In genomic region chr6:43014434-43014909, GRCh38 we compare ENCODE assay signal across 8 cellular contexts. TPM values are rescaled to one million over a fixed set of nuclear protein-coding genes. Genes with fewer than 3 reads are reported as not detected.
DNase-seq lines count a peak whose midpoint lies in the region; ATAC-seq and TF ChIP-seq lines count a peak whose summit lies in the region.

No MANE protein-coding gene starts in this region.

- no peak for TF ChIP-seq EP300 in stomach (IDR thresholded peaks at IDR 0.05)

- no peak for ATAC-seq in stimulated activated naive CD8-positive, alpha-beta T cell treated with anti-CD3 and anti-CD28 coated beads, Interleukin-15, Interleukin-2, amounts not matched to agents 100 U/mL and 50 U/mL, for 24 hours
- no peak for ATAC-seq in HG03521 (IDR thresholded peaks at IDR 0.05; ENCODE audit: unreplicated experiment)

- peak overlapping the region; percentile 91 for H3K9ac ChIP-seq in iPS-20b (ENCODE audit: low read depth, low read length)

- 0 to 1% (median 0%) methylated on average over 7 of the region's 7 CpGs for WGBS in stomach, 5 donors

- H3K36me3 ChIP-seq in iPS-20b (ENCODE audit: insufficient read depth, low read depth, low read length) (peaks cover 58% of the 10 kb centered on the region), stomach (peaks cover 36 to 60% (median 55%) of the 10 kb centered on the region in 4 donors)

- no peaks in the 10 kb centered on the region for H3K9me3 Mint-ChIP-seq in stimulated activated naive CD8-positive, alpha-beta T cell treated with anti-CD3 and anti-CD28 coated beads, Interleukin-15, Interleukin-2, amounts not matched to agents 100 ng/mL and 50 ng/mL, for 24 hours
- H3K9me3 Mint-ChIP-seq in activated T-helper 2 cell treated with anti-CD3 and anti-CD28 coated beads, Interferon-gamma antibody, Interleukin-2, Interleukin-4, amounts not matched to agents 10 μg/mL and 5 μg/mL and 100 μg/mL, durations not matched to agents 14 hours and 24 hours and 36 hours: no peaks in the 10 kb centered on the region

- H3K27ac Mint-ChIP-seq in stimulated activated naive CD8-positive, alpha-beta T cell treated with anti-CD3 and anti-CD28 coated beads, Interleukin-15, Interleukin-2, amounts not matched to agents 100 ng/mL and 50 ng/mL, for 24 hours: peak overlapping the region; percentile 92
- peak overlapping the region; percentile 74 for H3K27ac Mint-ChIP-seq in activated T-helper 2 cell treated with anti-CD3 and anti-CD28 coated beads, Interferon-gamma antibody, Interleukin-2, Interleukin-4, amounts not matched to agents 10 μg/mL and 5 μg/mL and 100 μg/mL, durations not matched to agents 14 hours and 24 hours and 36 hours

- H3K36me3 Mint-ChIP-seq in stimulated activated naive CD8-positive, alpha-beta T cell treated with anti-CD3 and anti-CD28 coated beads, Interleukin-15, Interleukin-2, amounts not matched to agents 100 ng/mL and 50 ng/mL, for 24 hours (ENCODE audit: low read depth): peaks cover 44% of the 10 kb centered on the region
- H3K36me3 Mint-ChIP-seq in activated T-helper 2 cell treated with anti-CD3 and anti-CD28 coated beads, Interferon-gamma antibody, Interleukin-2, Interleukin-4, amounts not matched to agents 10 μg/mL and 5 μg/mL and 100 μg/mL, durations not matched to agents 14 hours and 24 hours and 36 hours (ENCODE audit: low read depth): peaks cover 68% of the 10 kb centered on the region

- intact Hi-C loops in activated T-helper 2 cell treated with anti-CD3 and anti-CD28 coated beads, Interferon-gamma antibody, Interleukin-2, Interleukin-4, amounts not matched to agents 10 μg/mL and 5 μg/mL and 100 μg/mL, durations not matched to agents 14 hours and 24 hours and 36 hours (cut with micrococcal nuclease): loop anchor here (1.0 to 2.0 kb wide), 4 partner anchors 45 to 268 kb away; partner anchors contain the start of genes CNPY3, KLC4, MRPL2 and TBCC
- intact Hi-C loops in stomach (cut with DNase I; ENCODE audit: low total_unique reads): no loop called here

- H3K27me3 ChIP-seq in iPS-20b (ENCODE audit: insufficient read depth, low read length) (no peaks in the 10 kb centered on the region), stomach (no peaks in the 10 kb centered on the region)

- H3K4me1 ChIP-seq in iPS-20b (ENCODE audit: insufficient read depth, low read length): peaks cover 15% of the 10 kb centered on the region; the same call in 1 of the 2 replicates
- H3K4me1 ChIP-seq in stomach: peaks cover 36 to 61% (median 52%) of the 10 kb centered on the region in 4 donors

- no peaks in the 10 kb centered on the region for H3K27me3 Mint-ChIP-seq in stimulated activated naive CD8-positive, alpha-beta T cell treated with anti-CD3 and anti-CD28 coated beads, Interleukin-15, Interleukin-2, amounts not matched to agents 100 ng/mL and 50 ng/mL, for 24 hours
- H3K27me3 Mint-ChIP-seq in activated T-helper 2 cell treated with anti-CD3 and anti-CD28 coated beads, Interferon-gamma antibody, Interleukin-2, Interleukin-4, amounts not matched to agents 10 μg/mL and 5 μg/mL and 100 μg/mL, durations not matched to agents 14 hours and 24 hours and 36 hours (ENCODE audit: low read depth): no peaks in the 10 kb centered on the region

- H3K9me3 ChIP-seq in iPS-20b (ENCODE audit: insufficient read depth, low read depth, low read length) (no peaks in the 10 kb centered on the region), stomach (no peaks in the 10 kb centered on the region)

- H3K4me1 Mint-ChIP-seq in stimulated activated naive CD8-positive, alpha-beta T cell treated with anti-CD3 and anti-CD28 coated beads, Interleukin-15, Interleukin-2, amounts not matched to agents 100 ng/mL and 50 ng/mL, for 24 hours (ENCODE audit: low read depth): peaks cover 52% of the 10 kb centered on the region
- peaks cover 36% of the 10 kb centered on the region for H3K4me1 Mint-ChIP-seq in activated T-helper 2 cell treated with anti-CD3 and anti-CD28 coated beads, Interferon-gamma antibody, Interleukin-2, Interleukin-4, amounts not matched to agents 10 μg/mL and 5 μg/mL and 100 μg/mL, durations not matched to agents 14 hours and 24 hours and 36 hours (ENCODE audit: low read depth)

- peak overlapping the region; percentile 99 for H3K4me3 ChIP-seq in iPS-20b (ENCODE audit: low read length)
- H3K4me3 ChIP-seq in stomach: peak overlapping the region; percentile 76 to 97 (median 86)

- TF ChIP-seq CTCF in stomach (IDR thresholded peaks at IDR 0.05): no peak

- H3K4me3 Mint-ChIP-seq in stimulated activated naive CD8-positive, alpha-beta T cell treated with anti-CD3 and anti-CD28 coated beads, Interleukin-15, Interleukin-2, amounts not matched to agents 100 ng/mL and 50 ng/mL, for 24 hours: peak overlapping the region; percentile 97
- peak overlapping the region; percentile 96 for H3K4me3 Mint-ChIP-seq in activated T-helper 2 cell treated with anti-CD3 and anti-CD28 coated beads, Interferon-gamma antibody, Interleukin-2, Interleukin-4, amounts not matched to agents 10 μg/mL and 5 μg/mL and 100 μg/mL, durations not matched to agents 14 hours and 24 hours and 36 hours (ENCODE audit: low read depth)

- TF ChIP-seq POLR2A in stomach (IDR thresholded peaks at IDR 0.05): no peak

- H3K27ac ChIP-seq in iPS-20b (ENCODE audit: low read length) (peak overlapping the region; percentile 64), stomach (peak overlapping the region; percentile 68 to 87 (median 81))

- no peak for DNase-seq in stimulated activated naive CD8-positive, alpha-beta T cell treated with anti-CD3 and anti-CD28 coated beads, Interleukin-15, Interleukin-2, amounts not matched to agents 100 U/mL and 50 U/mL, for 24 hours
- DNase-seq in activated T-helper 2 cell treated with anti-CD3 and anti-CD28 coated beads, Interferon-gamma antibody, Interleukin-2, Interleukin-4, amounts not matched to agents 10 μg/mL and 5 μg/mL and 100 μg/mL, durations not matched to agents 14 hours and 24 hours and 36 hours (ENCODE audit: low spot score): no peak
- DNase-seq in stomach: no peak
- DNase-seq in NCI-H2081 treated with DMSO at 0.1 percent for 48 hours (lab: John Stamatoyannopoulos, UW): no peak
- no peak for DNase-seq in AML-193 (lab: John Stamatoyannopoulos, UW)

RNA-seq across cellular contexts. Expression of gene KLHDC3, which starts 0.4 kb away (rescaled TPM):
- 71.2 and 74.6 TPM in 2 replicates for total RNA-seq in activated T-helper 2 cell treated with anti-CD3 and anti-CD28 coated beads, Interferon-gamma antibody, Interleukin-2, Interleukin-4, amounts not matched to agents 10 μg/mL and 5 μg/mL and 100 μg/mL, durations not matched to agents 14 hours and 24 hours and 36 hours
- 10 to 100 TPM; 40.0 to 88.5 (median 66.5) TPM for total RNA-seq in stomach
- 10 to 100 TPM; 57.7 to 85.0 (median 84.2) TPM for polyA plus RNA-seq in stomach

RNA-seq across cellular contexts. Expression of gene MEA1, which starts 0.7 kb away (rescaled TPM):
- 90.9 and 91.2 TPM in 2 replicates for total RNA-seq in activated T-helper 2 cell treated with anti-CD3 and anti-CD28 coated beads, Interferon-gamma antibody, Interleukin-2, Interleukin-4, amounts not matched to agents 10 μg/mL and 5 μg/mL and 100 μg/mL, durations not matched to agents 14 hours and 24 hours and 36 hours
- 10 to 100 TPM in 4 of 5 donors, 1 to 10 TPM in 1; 3.6 to 61.3 (median 27.7) TPM for total RNA-seq in stomach
- 100 to 1,000 TPM in 2 of 3 donors, 10 to 100 TPM in 1; 95.2 to 118 (median 102) TPM for polyA plus RNA-seq in stomach

RNA-seq across cellular contexts. Expression of gene RRP36, which starts 7.0 kb away (rescaled TPM):
- 71.4 and 78.4 TPM in 2 replicates for total RNA-seq in activated T-helper 2 cell treated with anti-CD3 and anti-CD28 coated beads, Interferon-gamma antibody, Interleukin-2, Interleukin-4, amounts not matched to agents 10 μg/mL and 5 μg/mL and 100 μg/mL, durations not matched to agents 14 hours and 24 hours and 36 hours
- total RNA-seq in stomach: 10 to 100 TPM in 4 of 5 donors, 1 to 10 TPM in 1; 3.5 to 61.1 (median 37.1) TPM
- polyA plus RNA-seq in stomach: 10 to 100 TPM; 27.8 to 47.7 (median 39.6) TPM

RNA-seq across cellular contexts. Expression of gene PPP2R5D, which starts 30.1 kb away (rescaled TPM):
- total RNA-seq in activated T-helper 2 cell treated with anti-CD3 and anti-CD28 coated beads, Interferon-gamma antibody, Interleukin-2, Interleukin-4, amounts not matched to agents 10 μg/mL and 5 μg/mL and 100 μg/mL, durations not matched to agents 14 hours and 24 hours and 36 hours: 62.7 and 63.2 TPM in 2 replicates
- 100 to 1,000 TPM in 1 of 5 donors, 10 to 100 TPM in 4; 19.6 to 517 (median 40.6) TPM for total RNA-seq in stomach
- polyA plus RNA-seq in stomach: 10 to 100 TPM; 21.0 to 23.7 (median 21.5) TPM

RNA-seq across cellular contexts. Expression of gene PEX6, which starts 35.5 kb away (rescaled TPM):
- total RNA-seq in activated T-helper 2 cell treated with anti-CD3 and anti-CD28 coated beads, Interferon-gamma antibody, Interleukin-2, Interleukin-4, amounts not matched to agents 10 μg/mL and 5 μg/mL and 100 μg/mL, durations not matched to agents 14 hours and 24 hours and 36 hours: 26.0 and 27.8 TPM in 2 replicates
- total RNA-seq in stomach: 100 to 1,000 TPM in 1 of 5 donors, 10 to 100 TPM in 2, 1 to 10 TPM in 2; 5.5 to 118 (median 23.9) TPM
- 10 to 100 TPM; 13.0 to 16.4 (median 15.1) TPM for polyA plus RNA-seq in stomach
